In the genomic region with DNA sequence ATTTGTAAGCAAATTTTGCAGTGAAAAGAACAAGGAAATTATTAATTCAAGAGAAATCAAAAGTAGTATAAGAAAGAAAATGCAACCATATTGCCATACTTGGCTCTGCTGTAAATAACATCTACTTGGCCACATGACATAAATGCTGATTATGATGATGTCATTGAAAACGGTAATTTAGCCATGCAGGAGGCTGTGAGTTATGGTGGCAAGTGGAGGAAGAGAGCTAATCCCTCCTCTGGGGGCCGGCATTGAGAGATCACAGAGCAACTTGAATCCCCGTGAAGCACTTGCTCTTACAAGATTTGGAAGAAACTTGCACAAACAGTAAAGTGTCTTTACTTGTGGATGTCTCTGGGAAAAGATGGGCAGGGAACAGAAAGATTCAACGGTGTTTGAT, we compare ENCODE assay signal across 20 cellular contexts.
DNase-seq lines count a peak whose midpoint lies in the region; TF ChIP-seq lines count a peak whose summit lies in the region.
"Had no signal": no experiment of that assay in that cellular context is flagged by ENCODE, and none has a peak within 500 bp of the region (broad histone marks: within the 10 kb centered on the region; RNA-seq: fewer than 3 reads in every experiment).

No MANE protein-coding gene starts in this region.

- H3K36me3 Mint-ChIP-seq in neural crest cell (ENCODE audit: low read depth), result no peaks in the 10 kb centered on the region
- H3K36me3 Mint-ChIP-seq: CD8-positive, alpha-beta T cell had no signal

- no peaks in the 10 kb centered on the region for H3K9me3 Mint-ChIP-seq in neural crest cell
- H3K9me3 Mint-ChIP-seq: CD8-positive, alpha-beta T cell had no signal

- DNase-seq in DMS 273 (lab: John Stamatoyannopoulos, UW; ENCODE audit: unreplicated experiment) (peak; percentile 18), DMS 273 treated with DMSO at 0.1 percent for 48 hours (lab: John Stamatoyannopoulos, UW) (no peak), A673 (ENCODE audit: low spot score) (peak; percentile 46), SJCRH30 (peak; percentile 65 to 83), neural crest cell (ENCODE audit: low read depth, low spot score) (no peak), DMS153 treated with DMSO at 0.1 percent for 48 hours (lab: John Stamatoyannopoulos, UW; ENCODE audit: unreplicated experiment) (no peak), iPS-NIHi11 (ENCODE audit: low spot score) (no peak)
- DNase-seq: Calu3; CD8-positive, alpha-beta T cell; DMS79; GF-D8; GM23248; IMR-90; KBM-7 had no signal

- H3K27me3 ChIP-seq in A673 (replicated peaks; ENCODE audit: insufficient read depth, low read depth, low read length, poor library complexity), result no peaks in the 10 kb centered on the region
- no peaks in the 10 kb centered on the region for H3K27me3 ChIP-seq in SJCRH30
- H3K27me3 ChIP-seq: BLaER1 treated with 17β-estradiol and CSF1 and Interleukin-3, amounts not matched to agents 10 nM and 100 nM had no signal

- H3K27ac ChIP-seq in A673 (ENCODE audit: low read depth, low read length, poor library complexity, severe bottlenecking), result no peak overlapping the region
- no peak overlapping the region; the same call in 1 of the 2 replicates for H3K27ac ChIP-seq in SJCRH30
- H3K27ac ChIP-seq: 22Rv1; A549; BLaER1 treated with 17β-estradiol and CSF1 and Interleukin-3, amounts not matched to agents 10 nM and 100 nM; GM23248; HL-60 had no signal

- BruUV-seq in A673 (replicated peaks; lab: Mats Ljungman, UMichigan), result no TSS peak

- H3K4me1 ChIP-seq in A673 (ENCODE audit: insufficient read depth, low read length, poor library complexity, severe bottlenecking) (peaks cover 34% of the 10 kb centered on the region), SJCRH30 (peaks cover 22% of the 10 kb centered on the region)

- no peak overlapping the region for H3K4me3 ChIP-seq in A673 (ENCODE audit: low read depth, low read length, poor library complexity, severe bottlenecking)
- no peak overlapping the region for H3K4me3 ChIP-seq in SJCRH30
- H3K4me3 ChIP-seq: A549; BLaER1 treated with 17β-estradiol and CSF1 and Interleukin-3, amounts not matched to agents 10 nM and 100 nM; GM23248; HAP-1 had no signal

- H3K36me3 ChIP-seq in A673 (ENCODE audit: insufficient read depth, low read length, poor library complexity, severe bottlenecking) (no peaks in the 10 kb centered on the region), SJCRH30 (no peaks in the 10 kb centered on the region)
- H3K36me3 ChIP-seq: BLaER1 treated with 17β-estradiol and CSF1 and Interleukin-3, amounts not matched to agents 10 nM and 100 nM; HAP-1 had no signal

- no peak overlapping the region for H3K4me3 Mint-ChIP-seq in neural crest cell
- H3K4me3 Mint-ChIP-seq: B cell; CD8-positive, alpha-beta T cell had no signal

- H3K9me3 ChIP-seq in A673 (ENCODE audit: low read depth, low read length, poor library complexity, severe bottlenecking) (no peaks in the 10 kb centered on the region), SJCRH30 (replicated peaks) (0 out of 2 replicates have a peak, but pooled peaks cover 3% of the 10 kb centered on the region)
- H3K9me3 ChIP-seq: HAP-1 had no signal

- H3K4me1 Mint-ChIP-seq in neural crest cell, result peaks cover 90% of the 10 kb centered on the region

- TF ChIP-seq CTCF in A673 (conservative IDR thresholded peaks at IDR 0.05; ENCODE audit: low read depth, low read length), result no peak
- TF ChIP-seq CTCF in neural crest cell (conservative IDR thresholded peaks at IDR 0.05), result no peak

- CTCF ChIA-PET in A673 (lab: Charles Lee), result no interaction called here

- peak overlapping the region; percentile 8 for H3K27ac Mint-ChIP-seq in neural crest cell (ENCODE audit: unreplicated experiment)
- H3K27ac Mint-ChIP-seq: B cell; CD8-positive, alpha-beta T cell had no signal

- POLR2A ChIA-PET in A673 (lab: Charles Lee; ENCODE audit: low non-redundant PET), result no interaction called here

- intact Hi-C loops in A673 (cut with micrococcal nuclease; ENCODE audit: unreplicated experiment), result no loop called here

- peaks cover 45% of the 10 kb centered on the region for H3K27me3 Mint-ChIP-seq in neural crest cell (ENCODE audit: low read depth)

Comparison
In these comparisons a context has a peak if more than half of its experiments do, and no peak if none do; other contexts are left out.
1. DNase-seq: peak in DMS 273 (single experiment), A673 (single experiment) and SJCRH30 (2 of 2); none in DMS 273 treated with DMSO at 0.1 percent for 48 hours (single experiment), neural crest cell (single experiment), DMS153 treated with DMSO at 0.1 percent for 48 hours (single experiment) and iPS-NIHi11 (single experiment).